In genomic region chr22:36113121-36113520, GRCh38 we compare ENCODE assay signal across 24 cellular contexts.
"Had no signal": no experiment of that assay in that cellular context is flagged by ENCODE, and none has a peak within 500 bp of the region (broad histone marks: within the 10 kb centered on the region; RNA-seq: fewer than 3 reads in every experiment).

No MANE protein-coding gene starts in this region.

- H3K27me3 ChIP-seq: colonic mucosa, esophagus squamous epithelium, left lung had no signal

- FAIRE-seq: endometrium, islet of Langerhans, keratinocyte had no signal

- H3K9me3 ChIP-seq: colonic mucosa, esophagus squamous epithelium, gastrocnemius medialis, heart right ventricle, left lung, lower lobe of right lung, mucosa of descending colon had no signal

- H3K27ac ChIP-seq: colonic mucosa, epithelial cell of prostate, esophagus squamous epithelium, gastrocnemius medialis, heart right ventricle, left lung, lower lobe of right lung had no signal

- H3K36me3 ChIP-seq: colonic mucosa, esophagus squamous epithelium, gastrocnemius medialis, heart right ventricle, left lung, lower lobe of right lung had no signal

- H3K4me3 ChIP-seq: colonic mucosa, esophagus squamous epithelium, gastrocnemius medialis, heart right ventricle, left lung, lower lobe of right lung, mucosa of descending colon had no signal

- DNase-seq: colonic mucosa; cortex of kidney; effector CD8-positive, alpha-beta T cell; effector memory CD8-positive, alpha-beta T cell; endodermal cell; erythroblast; esophagus squamous epithelium; foreskin fibroblast; foreskin melanocyte; gastrocnemius medialis; glutamatergic neuron; head of caudate nucleus; heart right ventricle; hippocampal formation; left cardiac atrium; left lung; left ventricle myocardium superior; lower lobe of right lung; mesenchymal stem cell; mucosa of descending colon had no signal

- H3K4me1 ChIP-seq: colonic mucosa, gastrocnemius medialis, left lung, lower lobe of right lung had no signal
